Comparison of ENCODE assay signal across 8 cellular contexts in the genomic region with DNA sequence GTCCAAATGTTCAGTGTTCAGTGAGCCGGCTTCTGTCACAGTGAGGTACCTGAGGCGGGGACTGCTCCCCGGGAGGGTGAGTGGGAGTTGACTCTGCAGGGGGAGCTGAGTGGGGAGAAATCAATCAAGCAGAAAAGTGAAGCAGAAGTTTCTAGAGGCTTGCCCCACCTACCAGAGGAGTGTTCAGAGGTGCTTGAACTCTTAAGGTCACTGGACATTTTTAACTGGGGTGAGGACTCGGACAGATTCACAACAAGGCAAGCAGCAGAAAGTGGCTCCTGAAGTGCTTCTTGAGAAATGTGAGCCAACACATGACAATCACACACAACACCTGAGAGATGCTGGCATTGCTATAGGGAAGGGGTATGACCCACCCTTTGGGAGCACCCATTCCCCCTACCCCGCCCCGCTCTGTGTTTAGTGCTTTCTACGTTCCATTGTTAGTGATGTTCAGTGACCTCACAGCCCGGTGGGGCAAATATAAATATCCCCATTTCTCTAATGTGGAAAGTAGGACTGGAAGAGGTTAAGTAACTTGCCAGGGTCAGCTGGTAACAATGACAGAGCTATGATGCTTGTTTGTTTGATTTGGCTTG. TPM values are rescaled to one million over a fixed set of nuclear protein-coding genes. Genes with fewer than 3 reads are reported as not detected.
DNase-seq lines count a peak whose midpoint lies in the region; ATAC-seq lines count a peak whose summit lies in the region.

No MANE protein-coding gene starts in this region.

- no peaks in the 10 kb centered on the region for H3K9me3 ChIP-seq in adipocyte (ENCODE audit: control insufficient read depth, low read length)
- H3K9me3 ChIP-seq in mesenchymal stem cell (ENCODE audit: control insufficient read depth, low read length), result no peaks in the 10 kb centered on the region

- peak overlapping the region; percentile 69 for H3K9ac ChIP-seq in adipocyte (ENCODE audit: low read length)
- peak overlapping the region; percentile 86 for H3K9ac ChIP-seq in mesenchymal stem cell (ENCODE audit: low read length)

- no peak overlapping the region for H3K23ac ChIP-seq in mesenchymal stem cell (ENCODE audit: low read length in 2 of 2)

- H3K36me3 Mint-ChIP-seq in stimulated activated naive CD8-positive, alpha-beta T cell treated with anti-CD3 and anti-CD28 coated beads, Interleukin-15, Interleukin-2, amounts not matched to agents 100 ng/mL and 50 ng/mL, for 24 hours (ENCODE audit: low read depth), result no peaks in the 10 kb centered on the region

- H3K4me3 Mint-ChIP-seq in stimulated activated naive CD8-positive, alpha-beta T cell treated with anti-CD3 and anti-CD28 coated beads, Interleukin-15, Interleukin-2, amounts not matched to agents 100 ng/mL and 50 ng/mL, for 24 hours, result peak overlapping the region; percentile 88

- peak overlapping the region; percentile 95 to 98 for H3K18ac ChIP-seq in mesenchymal stem cell (ENCODE audit: low read depth in 1 of 2, low read length in 2 of 2)

- peak overlapping the region; percentile 95 to 96 for H2BK12ac ChIP-seq in mesenchymal stem cell (ENCODE audit: low read length in 2 of 2)

- H2BK15ac ChIP-seq in mesenchymal stem cell (ENCODE audit: low read depth, poor library complexity, severe bottlenecking), result peak overlapping the region; percentile 15

- peak overlapping the region; percentile 94 for H2BK120ac ChIP-seq in mesenchymal stem cell (ENCODE audit: low read depth, low read length)

- H3K79me1 ChIP-seq in mesenchymal stem cell (replicated peaks; ENCODE audit: low read length, poor library complexity, severe bottlenecking), result no peaks in the 10 kb centered on the region

- H3K4me1 ChIP-seq in adipocyte (ENCODE audit: control insufficient read depth, insufficient read depth, low read length) (peaks cover 31% of the 10 kb centered on the region), mesenchymal stem cell (ENCODE audit: control insufficient read depth, insufficient read depth, low read depth, low read length) (peaks cover 20% of the 10 kb centered on the region)

- peak overlapping the region; percentile 17 for H3K4me3 ChIP-seq in adipocyte (ENCODE audit: low read length)
- H3K4me3 ChIP-seq in mesenchymal stem cell (ENCODE audit: insufficient read depth in 1 of 2, low read depth in 1 of 2, low read length in 2 of 2), result no peak overlapping the region

- no peaks in the 10 kb centered on the region for H3K27me3 Mint-ChIP-seq in stimulated activated naive CD8-positive, alpha-beta T cell treated with anti-CD3 and anti-CD28 coated beads, Interleukin-15, Interleukin-2, amounts not matched to agents 100 ng/mL and 50 ng/mL, for 24 hours

- peak overlapping the region; percentile 94 for H2AK5ac ChIP-seq in mesenchymal stem cell (ENCODE audit: low read length, severe bottlenecking)

- H3K4me1 Mint-ChIP-seq in stimulated activated naive CD8-positive, alpha-beta T cell treated with anti-CD3 and anti-CD28 coated beads, Interleukin-15, Interleukin-2, amounts not matched to agents 100 ng/mL and 50 ng/mL, for 24 hours (ENCODE audit: low read depth), result peaks cover 61% of the 10 kb centered on the region

- H3K27me3 ChIP-seq in adipocyte (replicated peaks; ENCODE audit: control insufficient read depth, insufficient read depth, low read length) (no peaks in the 10 kb centered on the region), mesenchymal stem cell (ENCODE audit: control insufficient read depth in 1 of 2, insufficient read depth in 1 of 2, low read length in 2 of 2) (no peaks in the 10 kb centered on the region)

- H3K36me3 ChIP-seq in adipocyte (ENCODE audit: control insufficient read depth, insufficient read depth, low read length, severe bottlenecking) (no peaks in the 10 kb centered on the region), mesenchymal stem cell (ENCODE audit: control insufficient read depth in 1 of 2, insufficient read depth in 2 of 2, low read depth in 1 of 2, low read length in 2 of 2) (no peaks in the 10 kb centered on the region)

- no peak overlapping the region for H3K4me2 ChIP-seq in mesenchymal stem cell (ENCODE audit: low read length, poor library complexity, severe bottlenecking)

- peak overlapping the region in 1 of 2 experiments; percentile 74 for H3K14ac ChIP-seq in mesenchymal stem cell (ENCODE audit: low read length in 2 of 2)

- H2AFZ ChIP-seq in mesenchymal stem cell (ENCODE audit: low read depth, low read length), result peak overlapping the region; percentile 3

- DNase-seq in stimulated activated naive CD8-positive, alpha-beta T cell treated with anti-CD3 and anti-CD28 coated beads, Interleukin-15, Interleukin-2, amounts not matched to agents 100 U/mL and 50 U/mL, for 24 hours, result no peak
- no peak for DNase-seq in adipocyte (ENCODE audit: low read depth)
- DNase-seq in mesenchymal stem cell, result no peak
- DNase-seq in COLO829 (ENCODE audit: low spot score), result no peak
- DNase-seq in anterior cingulate cortex (lab: John Stamatoyannopoulos, UW), result no peak

- peak overlapping the region; percentile 65 for H4K91ac ChIP-seq in mesenchymal stem cell (ENCODE audit: low read length)

- peak overlapping the region; percentile 98 for H3K27ac ChIP-seq in mesenchymal stem cell (ENCODE audit: low read length, poor library complexity, severe bottlenecking)

- no peak for ATAC-seq in stimulated activated naive CD8-positive, alpha-beta T cell treated with anti-CD3 and anti-CD28 coated beads, Interleukin-15, Interleukin-2, amounts not matched to agents 100 U/mL and 50 U/mL, for 24 hours
- ATAC-seq in GM19467 (IDR thresholded peaks at IDR 0.05; ENCODE audit: unreplicated experiment), result no peak
- no peak for ATAC-seq in HG02610 (IDR thresholded peaks at IDR 0.05; ENCODE audit: unreplicated experiment)

- peak overlapping the region; percentile 88 to 98 for H3K4ac ChIP-seq in mesenchymal stem cell (ENCODE audit: low read depth in 1 of 2, low read length in 2 of 2)

- 89% methylated on average over 8 of the region's 8 CpGs for WGBS in mesenchymal stem cell

- peaks cover 3% of the 10 kb centered on the region for H3K9me3 Mint-ChIP-seq in stimulated activated naive CD8-positive, alpha-beta T cell treated with anti-CD3 and anti-CD28 coated beads, Interleukin-15, Interleukin-2, amounts not matched to agents 100 ng/mL and 50 ng/mL, for 24 hours

- peak overlapping the region; percentile 71 for H2BK5ac ChIP-seq in mesenchymal stem cell (ENCODE audit: low read depth, low read length, poor library complexity, severe bottlenecking)

- peak overlapping the region; percentile 97 for H3K27ac Mint-ChIP-seq in stimulated activated naive CD8-positive, alpha-beta T cell treated with anti-CD3 and anti-CD28 coated beads, Interleukin-15, Interleukin-2, amounts not matched to agents 100 ng/mL and 50 ng/mL, for 24 hours

- peak overlapping the region; percentile 97 for H4K8ac ChIP-seq in mesenchymal stem cell (ENCODE audit: low read length)

RNA-seq across cellular contexts. Expression of gene AKAP13, which starts 48.6 kb away (rescaled TPM):
- polyA plus RNA-seq in mesenchymal stem cell (2013, experiment 1 of 2), result 16.4 TPM
- 15.2 TPM for polyA plus RNA-seq in mesenchymal stem cell (2013, experiment 2 of 2)
